In the genomic region with DNA sequence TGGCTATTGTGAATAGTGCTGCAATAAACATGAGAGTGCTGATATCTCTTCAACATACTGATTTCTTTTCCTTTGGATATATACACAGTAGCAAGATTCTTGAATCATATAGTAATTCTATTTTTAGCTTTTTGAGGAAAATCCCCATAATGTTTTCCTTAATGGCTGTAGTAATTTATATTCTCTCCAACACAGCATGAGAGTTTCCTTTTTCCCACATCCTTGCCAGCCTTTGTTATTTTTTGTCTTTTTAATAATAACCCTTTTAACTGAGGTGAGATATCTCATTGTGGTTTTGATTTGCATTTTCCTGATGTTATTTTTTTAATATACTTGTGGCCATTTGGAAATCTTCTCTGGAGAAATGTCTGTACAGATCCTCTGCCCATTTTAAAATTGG, we compare ENCODE assay signal across 33 cellular contexts.
"Had no signal": no experiment of that assay in that cellular context is flagged by ENCODE, and none has a peak within 500 bp of the region (broad histone marks: within the 10 kb centered on the region; RNA-seq: fewer than 3 reads in every experiment).

No MANE protein-coding gene starts in this region.

- H3K4me1 Mint-ChIP-seq: activated B cell treated with CpG ODN at 0.5 μM for 24 hours; activated CD4-positive, alpha-beta memory T cell treated with anti-CD3 and anti-CD28 coated beads, Interleukin-2, amount 10 ng/mL, durations not matched to agents 7 days and 5 days; activated CD4-positive, alpha-beta T cell treated with anti-CD3 and anti-CD28 coated beads, Interleukin-2, amount 10 ng/mL, durations not matched to agents 7 days and 5 days; activated CD8-positive, alpha-beta memory T cell treated with anti-CD3 and anti-CD28 coated beads, Interleukin-2, amount 10 ng/mL, durations not matched to agents 7 days and 5 days; activated naive CD4-positive, alpha-beta T cell treated with anti-CD3 and anti-CD28 coated beads, Interleukin-2, amount 10 ng/mL, durations not matched to agents 7 days and 5 days; activated naive CD4-positive, alpha-beta T cell treated with anti-CD3 and anti-CD28 coated beads, Interleukin-2, amount 50 U/mL, for 24 hours; activated naive CD8-positive, alpha-beta T cell treated with anti-CD3 and anti-CD28 coated beads, Interleukin-2, amount 10 ng/mL, durations not matched to agents 7 days and 5 days; activated naive CD8-positive, alpha-beta T cell treated with anti-CD3 and anti-CD28 coated beads, Interleukin-2, amount 50 U/mL, for 24 hours had no signal

- DNase-seq: activated B cell treated with CpG ODN at 0.5 μM for 24 hours; activated CD4-positive, alpha-beta memory T cell treated with anti-CD3 and anti-CD28 coated beads, Interleukin-2, amount 10 ng/mL, durations not matched to agents 7 days and 5 days; activated CD4-positive, alpha-beta T cell treated with anti-CD3 and anti-CD28 coated beads for 48 hours; activated CD4-positive, alpha-beta T cell treated with anti-CD3 and anti-CD28 coated beads, Interleukin-2, amount 10 ng/mL, durations not matched to agents 7 days and 5 days; activated CD4-positive, alpha-beta T cell treated with anti-CD3 and anti-CD28 coated beads, Interleukin-2, amount 50 U/mL, for 48 hours; activated CD4-positive, CD25-positive, alpha-beta regulatory T cell treated with anti-CD3 and anti-CD28 coated beads, Interleukin-2, amount 50 U/mL, for 72 hours; activated CD8-positive, alpha-beta memory T cell treated with anti-CD3 and anti-CD28 coated beads for 24 hours; activated CD8-positive, alpha-beta memory T cell treated with anti-CD3 and anti-CD28 coated beads, Interleukin-2, amount 10 ng/mL, durations not matched to agents 7 days and 5 days; activated CD8-positive, alpha-beta memory T cell treated with anti-CD3 and anti-CD28 coated beads, Interleukin-2, amount 50 U/mL, for 48 hours; activated CD8-positive, alpha-beta T cell treated with anti-CD3 and anti-CD28 coated beads, Interleukin-2, amount 10 ng/mL, durations not matched to agents 7 days and 5 days; activated effector memory CD4-positive, alpha-beta T cell treated with Interleukin-2 at 50 U/mL for 16 hours; activated gamma-delta T cell; activated naive CD4-positive, alpha-beta T cell treated with anti-CD3 and anti-CD28 coated beads, Interleukin-2, amount 10 ng/mL, durations not matched to agents 7 days and 5 days; activated naive CD4-positive, alpha-beta T cell treated with Interleukin-2 at 50 U/mL for 16 hours; activated naive CD8-positive, alpha-beta T cell treated with anti-CD3 and anti-CD28 coated beads, Interleukin-2, amount 10 ng/mL, durations not matched to agents 7 days and 5 days; activated naive CD8-positive, alpha-beta T cell treated with anti-CD3 and anti-CD28 coated beads, Interleukin-2, amount 50 U/mL, for 24 hours; activated T-cell treated with anti-CD3 and anti-CD28 coated beads, Interleukin-2, amount 50 U/mL, for 24 hours; activated T-cell treated with anti-CD3 and anti-CD28 coated beads, Interleukin-2, amount 50 U/mL, for 48 hours; amygdala; anterior cingulate cortex; body of pancreas; brain microvascular endothelial cell; central memory CD4-positive, alpha-beta T cell; T-helper 1 cell; T-helper 2 cell; T-helper 9 cell had no signal

- ATAC-seq: activated CD8-positive, alpha-beta memory T cell treated with anti-CD3 and anti-CD28 coated beads, Interleukin-2, amount 10 ng/mL, durations not matched to agents 7 days and 5 days; activated CD8-positive, alpha-beta T cell treated with anti-CD3 and anti-CD28 coated beads, Interleukin-2, amount 10 ng/mL, durations not matched to agents 7 days and 5 days; activated naive CD8-positive, alpha-beta T cell treated with anti-CD3 and anti-CD28 coated beads, Interleukin-2, amount 50 U/mL, for 24 hours; body of pancreas had no signal

- H3K27me3 Mint-ChIP-seq: activated B cell treated with CpG ODN at 0.5 μM for 24 hours; activated CD4-positive, alpha-beta memory T cell treated with anti-CD3 and anti-CD28 coated beads, Interleukin-2, amount 10 ng/mL, durations not matched to agents 7 days and 5 days; activated CD4-positive, alpha-beta T cell treated with anti-CD3 and anti-CD28 coated beads, Interleukin-2, amount 10 ng/mL, durations not matched to agents 7 days and 5 days; activated CD8-positive, alpha-beta memory T cell treated with anti-CD3 and anti-CD28 coated beads, Interleukin-2, amount 10 ng/mL, durations not matched to agents 7 days and 5 days; activated naive CD4-positive, alpha-beta T cell treated with anti-CD3 and anti-CD28 coated beads, Interleukin-2, amount 10 ng/mL, durations not matched to agents 7 days and 5 days; activated naive CD4-positive, alpha-beta T cell treated with anti-CD3 and anti-CD28 coated beads, Interleukin-2, amount 50 U/mL, for 24 hours; activated naive CD8-positive, alpha-beta T cell; activated naive CD8-positive, alpha-beta T cell treated with anti-CD3 and anti-CD28 coated beads, Interleukin-2, amount 10 ng/mL, durations not matched to agents 7 days and 5 days; activated naive CD8-positive, alpha-beta T cell treated with anti-CD3 and anti-CD28 coated beads, Interleukin-2, amount 50 U/mL, for 24 hours; activated T-cell treated with anti-CD3 and anti-CD28 coated beads, Interleukin-2, amount 50 U/mL, for 24 hours had no signal

- H3K27me3 ChIP-seq: ascending aorta, body of pancreas, brain microvascular endothelial cell, breast epithelium had no signal

- H3K4me3 ChIP-seq: ascending aorta, body of pancreas, breast epithelium had no signal

- H3K9me3 ChIP-seq: ascending aorta, body of pancreas, breast epithelium had no signal

- H3K9me3 Mint-ChIP-seq: activated naive CD4-positive, alpha-beta T cell treated with anti-CD3 and anti-CD28 coated beads, Interleukin-2, amount 10 ng/mL, durations not matched to agents 7 days and 5 days; activated naive CD4-positive, alpha-beta T cell treated with anti-CD3 and anti-CD28 coated beads, Interleukin-2, amount 50 U/mL, for 24 hours; activated T-cell treated with anti-CD3 and anti-CD28 coated beads, Interleukin-2, amount 50 U/mL, for 24 hours; activated T-helper 2 cell treated with anti-CD3 and anti-CD28 coated beads, Interferon-gamma antibody, Interleukin-2, Interleukin-4, amounts not matched to agents 10 μg/mL and 5 μg/mL and 100 μg/mL, durations not matched to agents 14 hours and 24 hours and 36 hours; T-helper 2 cell treated with Interferon-gamma antibody and Interleukin-4, amounts not matched to agents 5 μg/mL and 100 μg/mL, for 36 hours had no signal

- H3K27ac Mint-ChIP-seq: activated B cell treated with CpG ODN at 0.5 μM for 24 hours; activated CD4-positive, alpha-beta memory T cell treated with anti-CD3 and anti-CD28 coated beads, Interleukin-2, amount 10 ng/mL, durations not matched to agents 7 days and 5 days; activated CD4-positive, alpha-beta T cell treated with anti-CD3 and anti-CD28 coated beads, Interleukin-2, amount 10 ng/mL, durations not matched to agents 7 days and 5 days; activated CD8-positive, alpha-beta memory T cell treated with anti-CD3 and anti-CD28 coated beads, Interleukin-2, amount 10 ng/mL, durations not matched to agents 7 days and 5 days; activated CD8-positive, alpha-beta T cell treated with anti-CD3 and anti-CD28 coated beads, Interleukin-2, amount 10 ng/mL, durations not matched to agents 7 days and 5 days; activated naive CD4-positive, alpha-beta T cell treated with anti-CD3 and anti-CD28 coated beads, Interleukin-2, amount 10 ng/mL, durations not matched to agents 7 days and 5 days; activated naive CD4-positive, alpha-beta T cell treated with anti-CD3 and anti-CD28 coated beads, Interleukin-2, amount 50 U/mL, for 24 hours; activated naive CD8-positive, alpha-beta T cell; activated naive CD8-positive, alpha-beta T cell treated with anti-CD3 and anti-CD28 coated beads, Interleukin-2, amount 10 ng/mL, durations not matched to agents 7 days and 5 days; activated naive CD8-positive, alpha-beta T cell treated with anti-CD3 and anti-CD28 coated beads, Interleukin-2, amount 50 U/mL, for 24 hours; activated T-cell treated with anti-CD3 and anti-CD28 coated beads, Interleukin-2, amount 50 U/mL, for 24 hours; activated T-helper 2 cell treated with anti-CD3 and anti-CD28 coated beads, Interferon-gamma antibody, Interleukin-2, Interleukin-4, amounts not matched to agents 10 μg/mL and 5 μg/mL and 100 μg/mL, durations not matched to agents 14 hours and 24 hours and 36 hours; T-helper 1 cell treated with Interleukin-12 subunit alpha and Interleukin-12 subunit beta and Interleukin-4 antibody, amounts not matched to agents 30 μg/mL and 1 μg/mL, for 36 hours; T-helper 2 cell treated with Interferon-gamma antibody and Interleukin-4, amounts not matched to agents 5 μg/mL and 100 μg/mL, for 36 hours had no signal

- H3K4me3 Mint-ChIP-seq: activated B cell treated with CpG ODN at 0.5 μM for 24 hours; activated CD4-positive, alpha-beta memory T cell treated with anti-CD3 and anti-CD28 coated beads, Interleukin-2, amount 10 ng/mL, durations not matched to agents 7 days and 5 days; activated CD4-positive, alpha-beta T cell treated with anti-CD3 and anti-CD28 coated beads, Interleukin-2, amount 10 ng/mL, durations not matched to agents 7 days and 5 days; activated CD8-positive, alpha-beta memory T cell treated with anti-CD3 and anti-CD28 coated beads, Interleukin-2, amount 10 ng/mL, durations not matched to agents 7 days and 5 days; activated CD8-positive, alpha-beta T cell treated with anti-CD3 and anti-CD28 coated beads, Interleukin-2, amount 10 ng/mL, durations not matched to agents 7 days and 5 days; activated naive CD4-positive, alpha-beta T cell treated with anti-CD3 and anti-CD28 coated beads, Interleukin-2, amount 10 ng/mL, durations not matched to agents 7 days and 5 days; activated naive CD4-positive, alpha-beta T cell treated with anti-CD3 and anti-CD28 coated beads, Interleukin-2, amount 50 U/mL, for 24 hours; activated naive CD8-positive, alpha-beta T cell; activated naive CD8-positive, alpha-beta T cell treated with anti-CD3 and anti-CD28 coated beads, Interleukin-2, amount 10 ng/mL, durations not matched to agents 7 days and 5 days; activated naive CD8-positive, alpha-beta T cell treated with anti-CD3 and anti-CD28 coated beads, Interleukin-2, amount 50 U/mL, for 24 hours; activated T-cell treated with anti-CD3 and anti-CD28 coated beads, Interleukin-2, amount 50 U/mL, for 24 hours; T-helper 1 cell treated with Interleukin-12 subunit alpha and Interleukin-12 subunit beta and Interleukin-4 antibody, amounts not matched to agents 30 μg/mL and 1 μg/mL, for 36 hours; T-helper 2 cell treated with Interferon-gamma antibody and Interleukin-4, amounts not matched to agents 5 μg/mL and 100 μg/mL, for 36 hours had no signal

- H3K36me3 Mint-ChIP-seq: activated CD8-positive, alpha-beta memory T cell treated with anti-CD3 and anti-CD28 coated beads, Interleukin-2, amount 10 ng/mL, durations not matched to agents 7 days and 5 days; activated naive CD4-positive, alpha-beta T cell treated with anti-CD3 and anti-CD28 coated beads, Interleukin-2, amount 10 ng/mL, durations not matched to agents 7 days and 5 days; activated naive CD4-positive, alpha-beta T cell treated with anti-CD3 and anti-CD28 coated beads, Interleukin-2, amount 50 U/mL, for 24 hours; activated naive CD8-positive, alpha-beta T cell; activated naive CD8-positive, alpha-beta T cell treated with anti-CD3 and anti-CD28 coated beads, Interleukin-2, amount 10 ng/mL, durations not matched to agents 7 days and 5 days had no signal

- H3K36me3 ChIP-seq: ascending aorta, brain microvascular endothelial cell, breast epithelium had no signal

- H3K4me1 ChIP-seq: ascending aorta, body of pancreas, breast epithelium had no signal
